8 cellular contexts compared by ENCODE assay signal in genomic region chr3:134486577-134487041, GRCh38. TPM values are rescaled to one million over a fixed set of nuclear protein-coding genes. Genes with fewer than 3 reads are reported as not detected.
DNase-seq lines count a peak whose midpoint lies in the region; ATAC-seq and TF ChIP-seq lines count a peak whose summit lies in the region.

No MANE protein-coding gene starts in this region.

- H3K9me3 ChIP-seq in parathyroid adenoma (ENCODE audit: control insufficient read depth, low read length) = no peaks in the 10 kb centered on the region

- H3K27ac Mint-ChIP-seq in activated CD4-positive, alpha-beta T cell treated with anti-CD3 and anti-CD28 coated beads, Interleukin-2, amount 10 ng/mL, durations not matched to agents 7 days and 5 days = peak overlapping the region; percentile 99

- H3K4me3 ChIP-seq in fibroblast of the aortic adventitia (ENCODE audit: low read depth, low read length) = peak overlapping the region; percentile 94
- H3K4me3 ChIP-seq in parathyroid adenoma (ENCODE audit: low read depth, low read length) = peak overlapping the region; percentile 99

- H3K27me3 ChIP-seq in parathyroid adenoma (ENCODE audit: control insufficient read depth, insufficient read depth, low read length) = no peaks in the 10 kb centered on the region

- peak overlapping the region; percentile 96 for H3K4me3 Mint-ChIP-seq in activated CD4-positive, alpha-beta T cell treated with anti-CD3 and anti-CD28 coated beads, Interleukin-2, amount 10 ng/mL, durations not matched to agents 7 days and 5 days

- in situ Hi-C loops in KBM-7 (cut with MboI; ENCODE audit: low pct_unique_long_range_greater_than_20kb, low sequenced_read_pairs) = no loop called here

- H3K9me3 Mint-ChIP-seq in activated CD4-positive, alpha-beta T cell treated with anti-CD3 and anti-CD28 coated beads, Interleukin-2, amount 10 ng/mL, durations not matched to agents 7 days and 5 days = no peaks in the 10 kb centered on the region

- peaks cover 47% of the 10 kb centered on the region for H3K4me1 Mint-ChIP-seq in activated CD4-positive, alpha-beta T cell treated with anti-CD3 and anti-CD28 coated beads, Interleukin-2, amount 10 ng/mL, durations not matched to agents 7 days and 5 days

- peaks cover 18% of the 10 kb centered on the region for H3K79me2 ChIP-seq in parathyroid adenoma

- no peaks in the 10 kb centered on the region for H3K4me1 ChIP-seq in parathyroid adenoma

- peak overlapping the region; percentile 63 for H3K9ac ChIP-seq in parathyroid adenoma

- H2AFZ ChIP-seq in parathyroid adenoma = peak overlapping the region; percentile 92

- no peaks in the 10 kb centered on the region for H3K36me3 ChIP-seq in parathyroid adenoma (ENCODE audit: control insufficient read depth, insufficient read depth, low read length)

- CTCF ChIA-PET in activated CD4-positive, alpha-beta T cell treated with anti-CD3 and anti-CD28 coated beads, Interleukin-2, amount 10 ng/mL, durations not matched to agents 7 days and 5 days (lab: Charles Lee) = interaction anchor here (0.6 to 1.7 kb wide), 3 partner anchors 9 to 819 kb away, joined by 3 to 7 read pairs (median 3); no protein-coding TSS in a partner anchor

- ATAC-seq in GM18511 (IDR thresholded peaks at IDR 0.05; ENCODE audit: unreplicated experiment) = peak; percentile 17

- POLR2A ChIA-PET in activated CD4-positive, alpha-beta T cell treated with anti-CD3 and anti-CD28 coated beads, Interleukin-2, amount 10 ng/mL, durations not matched to agents 7 days and 5 days (lab: Charles Lee) = no interaction called here

- TF ChIP-seq CTCF in fibroblast of the aortic adventitia (IDR thresholded peaks at IDR 0.05; ENCODE audit: insufficient read depth, low read length) = no peak
- TF ChIP-seq CTCF in parathyroid adenoma (IDR thresholded peaks at IDR 0.05) = no peak

- H3K27ac ChIP-seq in parathyroid adenoma = peak overlapping the region; percentile 85

- no peaks in the 10 kb centered on the region for H3K27me3 Mint-ChIP-seq in activated CD4-positive, alpha-beta T cell treated with anti-CD3 and anti-CD28 coated beads, Interleukin-2, amount 10 ng/mL, durations not matched to agents 7 days and 5 days

- peak overlapping the region; percentile 100 for H3K4me2 ChIP-seq in parathyroid adenoma (ENCODE audit: low read length)

- DNase-seq in AML-193 (lab: John Stamatoyannopoulos, UW) = peak; percentile 43 to 56
- peak; percentile 61 for DNase-seq in KBM-7
- DNase-seq in activated CD4-positive, alpha-beta T cell treated with anti-CD3 and anti-CD28 coated beads, Interleukin-2, amount 10 ng/mL, durations not matched to agents 7 days and 5 days = peak; percentile 33
- peak; percentile 39 for DNase-seq in fibroblast of the aortic adventitia (ENCODE audit: low read depth)
- DNase-seq in NCI-H226 = no peak
- no peak for DNase-seq in posterior vena cava (ENCODE audit: low spot score)

- peaks cover 29% of the 10 kb centered on the region for H3K36me3 Mint-ChIP-seq in activated CD4-positive, alpha-beta T cell treated with anti-CD3 and anti-CD28 coated beads, Interleukin-2, amount 10 ng/mL, durations not matched to agents 7 days and 5 days (ENCODE audit: low read depth)

- intact Hi-C loops in posterior vena cava (cut with DNase I) = loop anchor here in 1 of 2 donors (10.0 kb wide), 2 partner anchors 272 to 912 kb away; partner anchors contain the start of gene CDV3

RNA-seq across cellular contexts. Expression of gene CEP63, which starts 0.8 kb away (rescaled TPM):
- total RNA-seq in activated CD4-positive, alpha-beta T cell treated with anti-CD3 and anti-CD28 coated beads, Interleukin-2, amount 10 ng/mL, durations not matched to agents 7 days and 5 days = 10 to 100 TPM; 25.4 to 26.6 TPM
- total RNA-seq in fibroblast of the aortic adventitia (ENCODE audit: low replicate concordance) (19.4 and 28.9 TPM in 2 replicates), posterior vena cava (10 to 100 TPM; 23.1 to 23.8 TPM)

RNA-seq across cellular contexts. Expression of gene ANAPC13, which starts 0.8 kb away (rescaled TPM):
- total RNA-seq in activated CD4-positive, alpha-beta T cell treated with anti-CD3 and anti-CD28 coated beads, Interleukin-2, amount 10 ng/mL, durations not matched to agents 7 days and 5 days = 10 to 100 TPM; 33.5 to 36.5 TPM
- total RNA-seq in fibroblast of the aortic adventitia (ENCODE audit: low replicate concordance) (123 and 137 TPM in 2 replicates), posterior vena cava (10 to 100 TPM; 33.5 to 43.5 TPM)

Comparison
In these comparisons a context has a peak if more than half of its experiments do, and no peak if none do; other contexts are left out.
1. DNase-seq: peak in AML-193 (2 of 2), KBM-7 (single experiment), activated CD4-positive, alpha-beta T cell treated with anti-CD3 and anti-CD28 coated beads, Interleukin-2, amount 10 ng/mL, durations not matched to agents 7 days and 5 days (single experiment) and fibroblast of the aortic adventitia (single experiment); none in NCI-H226 (single experiment) and posterior vena cava (single experiment).